1 cellular context compared by ENCODE assay signal in the genomic region with DNA sequence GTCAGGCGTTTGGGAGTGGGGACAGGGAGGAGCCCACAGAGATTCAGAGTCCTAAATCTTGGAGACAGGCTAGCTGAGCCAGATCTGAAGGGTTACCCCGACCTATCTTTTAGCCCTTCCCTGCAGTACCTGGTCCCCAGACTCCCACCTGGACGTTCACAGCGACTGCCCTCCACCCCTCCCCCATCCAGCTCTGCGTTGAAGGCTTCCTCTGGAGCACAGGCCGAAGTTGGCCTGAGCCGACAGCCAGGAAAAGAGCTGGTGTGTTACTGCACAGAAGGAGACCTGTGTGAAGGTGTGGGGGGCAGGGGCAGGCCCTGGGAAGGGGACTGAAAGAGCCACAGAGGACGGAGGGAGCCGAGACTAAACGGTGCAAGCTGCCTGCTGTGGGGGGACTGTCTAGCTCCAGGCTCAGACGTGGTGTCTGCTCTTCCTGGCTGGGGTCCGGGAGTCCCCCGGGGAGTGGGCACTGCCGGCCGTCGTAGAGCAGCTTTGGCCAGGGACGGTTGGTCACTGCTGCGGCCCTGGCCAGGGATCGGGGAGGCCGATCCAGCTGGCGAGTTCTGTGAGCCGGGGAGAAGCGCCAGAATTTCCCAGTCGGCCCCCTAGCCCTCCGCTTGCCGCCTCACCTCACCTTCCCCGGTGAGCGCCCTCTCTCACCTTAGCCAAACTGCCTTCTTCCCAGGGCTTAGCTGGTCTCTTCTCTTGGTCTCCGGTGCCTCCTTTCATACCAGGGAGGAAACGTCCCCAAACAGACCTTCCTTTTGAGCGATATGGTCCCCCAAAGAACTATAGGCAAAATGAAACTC.
TF ChIP-seq lines count a peak whose summit lies in the region.

No MANE protein-coding gene starts in this region.

TF ChIP-seq in neural cell, 6 proteins besides CTCF, POLR2A, EP300 and RAD21:
- TF ChIP-seq, protein P1, sequence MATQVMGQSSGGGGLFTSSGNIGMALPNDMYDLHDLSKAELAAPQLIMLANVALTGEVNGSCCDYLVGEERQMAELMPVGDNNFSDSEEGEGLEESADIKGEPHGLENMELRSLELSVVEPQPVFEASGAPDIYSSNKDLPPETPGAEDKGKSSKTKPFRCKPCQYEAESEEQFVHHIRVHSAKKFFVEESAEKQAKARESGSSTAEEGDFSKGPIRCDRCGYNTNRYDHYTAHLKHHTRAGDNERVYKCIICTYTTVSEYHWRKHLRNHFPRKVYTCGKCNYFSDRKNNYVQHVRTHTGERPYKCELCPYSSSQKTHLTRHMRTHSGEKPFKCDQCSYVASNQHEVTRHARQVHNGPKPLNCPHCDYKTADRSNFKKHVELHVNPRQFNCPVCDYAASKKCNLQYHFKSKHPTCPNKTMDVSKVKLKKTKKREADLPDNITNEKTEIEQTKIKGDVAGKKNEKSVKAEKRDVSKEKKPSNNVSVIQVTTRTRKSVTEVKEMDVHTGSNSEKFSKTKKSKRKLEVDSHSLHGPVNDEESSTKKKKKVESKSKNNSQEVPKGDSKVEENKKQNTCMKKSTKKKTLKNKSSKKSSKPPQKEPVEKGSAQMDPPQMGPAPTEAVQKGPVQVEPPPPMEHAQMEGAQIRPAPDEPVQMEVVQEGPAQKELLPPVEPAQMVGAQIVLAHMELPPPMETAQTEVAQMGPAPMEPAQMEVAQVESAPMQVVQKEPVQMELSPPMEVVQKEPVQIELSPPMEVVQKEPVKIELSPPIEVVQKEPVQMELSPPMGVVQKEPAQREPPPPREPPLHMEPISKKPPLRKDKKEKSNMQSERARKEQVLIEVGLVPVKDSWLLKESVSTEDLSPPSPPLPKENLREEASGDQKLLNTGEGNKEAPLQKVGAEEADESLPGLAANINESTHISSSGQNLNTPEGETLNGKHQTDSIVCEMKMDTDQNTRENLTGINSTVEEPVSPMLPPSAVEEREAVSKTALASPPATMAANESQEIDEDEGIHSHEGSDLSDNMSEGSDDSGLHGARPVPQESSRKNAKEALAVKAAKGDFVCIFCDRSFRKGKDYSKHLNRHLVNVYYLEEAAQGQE (IDR thresholded peaks at IDR 0.05; ENCODE audit: borderline replicate concordance): no peak
- TF ChIP-seq EZH2 (IDR thresholded peaks at IDR 0.05; ENCODE audit: borderline replicate concordance, insufficient read depth, low read length, poor library complexity, severe bottlenecking) (no peak), POLR2AphosphoS5 (IDR thresholded peaks at IDR 0.05) (no peak), MXI1 (conservative IDR thresholded peaks at IDR 0.05; ENCODE audit: poor library complexity, severe bottlenecking) (no peak), SMC3 (conservative IDR thresholded peaks at IDR 0.05; ENCODE audit: poor library complexity) (no peak), TAF1 (IDR thresholded peaks at IDR 0.05; ENCODE audit: low read depth) (no peak)
